Comparison of ENCODE assay signal across 22 cellular contexts in the genomic region with DNA sequence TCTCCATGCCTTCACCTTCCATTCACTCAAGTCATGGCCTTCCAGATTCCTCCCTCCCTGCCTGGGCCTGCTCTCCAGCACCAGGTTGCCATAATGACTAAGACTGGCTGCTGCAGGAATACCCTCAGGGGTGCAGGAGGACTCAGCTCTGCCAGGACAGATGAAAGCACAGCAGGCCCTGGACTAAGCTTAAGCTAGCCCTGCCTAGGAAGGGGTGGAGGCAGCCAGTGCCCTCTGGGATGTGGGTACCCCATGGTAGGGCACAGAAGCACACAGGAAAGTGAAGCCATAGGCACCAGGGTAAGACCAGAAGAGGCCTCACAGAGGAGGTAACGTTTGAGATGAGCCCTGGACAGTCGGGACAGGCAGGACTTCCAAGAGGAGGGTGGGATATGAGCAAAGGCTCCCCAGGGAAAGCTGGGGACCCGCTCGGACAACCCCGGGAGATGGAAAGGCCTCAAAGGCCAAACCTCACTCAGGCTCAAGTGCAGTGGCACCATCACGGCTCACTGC. TPM values are rescaled to one million over a fixed set of nuclear protein-coding genes. Genes with fewer than 3 reads are reported as not detected.
DNase-seq lines count a peak whose midpoint lies in the region; ATAC-seq and TF ChIP-seq lines count a peak whose summit lies in the region.
"Had no signal": no experiment of that assay in that cellular context is flagged by ENCODE, and none has a peak within 500 bp of the region (broad histone marks: within the 10 kb centered on the region; RNA-seq: fewer than 3 reads in every experiment).

No MANE protein-coding gene starts in this region.

- intact Hi-C loops in right cardiac atrium (cut with DNase I) (no loop called here), left ventricle myocardium inferior (cut with micrococcal nuclease) (no loop called here), lower lobe of right lung (cut with DNase I) (no loop called here)

- H3K27ac ChIP-seq in right cardiac atrium (ENCODE audit: low read length) (no peak overlapping the region), left ventricle myocardium inferior (replicated peaks) (no peak overlapping the region), lower lobe of right lung (no peak overlapping the region)

- DNase-seq in right cardiac atrium (peak; percentile 6 to 26 (median 13)), left ventricle myocardium inferior (no peak), lower lobe of right lung (peak; percentile 30), HK-2 (ENCODE audit: unreplicated experiment) (no peak), cortex of kidney (lab: John Stamatoyannopoulos, UW) (no peak), NCI-H1930 (lab: John Stamatoyannopoulos, UW) (no peak)
- DNase-seq: activated CD4-positive, alpha-beta T cell treated with anti-CD3 and anti-CD28 coated beads for 48 hours; AML-193; DMS53; NCI-H1092; NK-92 treated with Interleukin-12 subunit alpha and Interleukin-12 subunit beta, amount 100 ng/mL, for 24 hours; SHP77; T-helper 9 cell had no signal

- WGBS in right cardiac atrium, result 86% methylated on average over 6 of the region's 6 CpGs

- H3K9me3 ChIP-seq in right cardiac atrium (ENCODE audit: control insufficient read depth, low read length) (no peaks in the 10 kb centered on the region), left ventricle myocardium inferior (replicated peaks) (no peaks in the 10 kb centered on the region), lower lobe of right lung (no peaks in the 10 kb centered on the region)

- no peaks in the 10 kb centered on the region for H3K9me3 Mint-ChIP-seq in brain
- H3K9me3 Mint-ChIP-seq: GM23338; IgD-negative memory B cell; stimulated activated memory B cell treated with anti-CD40 and anti-IgM and Interleukin-4, amounts not matched to agents 10 μg/mL and 1 μg/mL and 100 μg/mL, for 72 hours; type B pancreatic cell had no signal

- peak overlapping the region in 4 of 5 experiments; percentile 51 to 98 (median 67) for H3K27ac Mint-ChIP-seq in brain
- H3K27ac Mint-ChIP-seq: GM23338; stimulated activated memory B cell treated with anti-CD40 and anti-IgM and Interleukin-4, amounts not matched to agents 10 μg/mL and 1 μg/mL and 100 μg/mL, for 72 hours; type B pancreatic cell had no signal

- peaks cover 20% of the 10 kb centered on the region for H3K36me3 Mint-ChIP-seq in brain
- H3K36me3 Mint-ChIP-seq: IgD-negative memory B cell, type B pancreatic cell had no signal

- H3K27me3 ChIP-seq in right cardiac atrium (ENCODE audit: control insufficient read depth, insufficient read depth) (no peaks in the 10 kb centered on the region), left ventricle myocardium inferior (ENCODE audit: low read depth) (no peaks in the 10 kb centered on the region), lower lobe of right lung (ENCODE audit: low read depth) (no peaks in the 10 kb centered on the region)
- H3K27me3 ChIP-seq: dorsolateral prefrontal cortex had no signal

- H3K36me3 ChIP-seq in left ventricle myocardium inferior (peaks cover 58% of the 10 kb centered on the region), lower lobe of right lung (peaks cover 57% of the 10 kb centered on the region)

- TF ChIP-seq CTCF in left ventricle myocardium inferior (IDR thresholded peaks at IDR 0.05; ENCODE audit: borderline replicate concordance) (no peak), brain (conservative IDR thresholded peaks at IDR 0.05) (no peak), lower lobe of right lung (IDR thresholded peaks at IDR 0.05) (no peak)

- no peaks in the 10 kb centered on the region for H3K27me3 Mint-ChIP-seq in brain
- H3K27me3 Mint-ChIP-seq: type B pancreatic cell had no signal

- H3K4me1 ChIP-seq in right cardiac atrium (ENCODE audit: control insufficient read depth, insufficient read depth, low read length), result peaks cover 3% of the 10 kb centered on the region
- peaks cover 42% of the 10 kb centered on the region for H3K4me1 ChIP-seq in left ventricle myocardium inferior
- H3K4me1 ChIP-seq in lower lobe of right lung, result peaks cover 42% of the 10 kb centered on the region

- ATAC-seq in right cardiac atrium, result no peak
- ATAC-seq in lower lobe of right lung, result no peak
- no peak for ATAC-seq in GM21526 (IDR thresholded peaks at IDR 0.05; ENCODE audit: low FRiP score, unreplicated experiment)
- ATAC-seq: GM23338; sciatic nerve; stimulated activated memory B cell treated with anti-CD40 and anti-IgM and Interleukin-4, amounts not matched to agents 10 μg/mL and 1 μg/mL and 100 μg/mL, for 72 hours had no signal

- H3K4me3 ChIP-seq in right cardiac atrium (ENCODE audit: low read length) (no peak overlapping the region), left ventricle myocardium inferior (no peak overlapping the region), lower lobe of right lung (no peak overlapping the region)
- H3K4me3 ChIP-seq: dorsolateral prefrontal cortex, GM23338 had no signal

- peaks cover 49% of the 10 kb centered on the region for H3K4me1 Mint-ChIP-seq in brain

- H3K4me3 Mint-ChIP-seq in brain, result no peak overlapping the region
- H3K4me3 Mint-ChIP-seq: GM23338; stimulated activated memory B cell treated with anti-CD40 and anti-IgM and Interleukin-4, amounts not matched to agents 10 μg/mL and 1 μg/mL and 100 μg/mL, for 72 hours; type B pancreatic cell had no signal

RNA-seq across cellular contexts. Expression of gene RIN1, which starts 3.0 kb away (rescaled TPM):
- total RNA-seq in right cardiac atrium, result 1 to 10 TPM; 2.0 to 3.8 (median 2.2) TPM
- polyA plus RNA-seq in right cardiac atrium, result 1.6 TPM
- 1.0 TPM for total RNA-seq in left ventricle myocardium inferior
- 3.2 TPM for polyA plus RNA-seq in brain (ENCODE audit: insufficient read depth, low read depth, low replicate concordance)
- total RNA-seq in lower lobe of right lung, result 8.2 TPM

RNA-seq across cellular contexts. Expression of gene BRMS1, which starts 5.7 kb away (rescaled TPM):
- total RNA-seq in right cardiac atrium, result 10 to 100 TPM; 12.7 to 19.8 (median 15.0) TPM
- polyA plus RNA-seq in right cardiac atrium, result 26.0 TPM
- 14.7 TPM for total RNA-seq in left ventricle myocardium inferior
- 67.0 TPM for polyA plus RNA-seq in brain (ENCODE audit: insufficient read depth, low read depth, low replicate concordance)
- 37.8 TPM for total RNA-seq in lower lobe of right lung

RNA-seq across cellular contexts. Expression of gene B4GAT1, which starts 8.2 kb away (rescaled TPM):
- 10 to 100 TPM; 43.9 to 67.1 (median 57.0) TPM for total RNA-seq in right cardiac atrium
- polyA plus RNA-seq in right cardiac atrium, result 60.2 TPM
- 52.9 TPM for total RNA-seq in left ventricle myocardium inferior
- polyA plus RNA-seq in brain (ENCODE audit: insufficient read depth, low read depth, low replicate concordance), result 89.5 TPM
- total RNA-seq in lower lobe of right lung, result 22.6 TPM

RNA-seq across cellular contexts. Expression of gene CD248, which starts 22.4 kb away (rescaled TPM):
- total RNA-seq in right cardiac atrium, result 10 to 100 TPM; 10.5 to 22.9 (median 21.9) TPM
- polyA plus RNA-seq in right cardiac atrium, result 12.0 TPM
- 12.3 TPM for total RNA-seq in left ventricle myocardium inferior
- 14.3 TPM for polyA plus RNA-seq in brain (ENCODE audit: insufficient read depth, low read depth, low replicate concordance)
- 28.7 TPM for total RNA-seq in lower lobe of right lung
- polyA plus RNA-seq: neural cell had no signal

RNA-seq across cellular contexts. Expression of gene SLC29A2, which starts 32.3 kb away (rescaled TPM):
- total RNA-seq in right cardiac atrium (10 to 100 TPM; 18.7 to 33.2 (median 30.0) TPM), left ventricle myocardium inferior (14.6 TPM), lower lobe of right lung (10.6 TPM)
- polyA plus RNA-seq in right cardiac atrium (24.3 TPM), brain (ENCODE audit: insufficient read depth, low read depth, low replicate concordance) (4.8 TPM)

Comparison
In these comparisons a context has a peak if more than half of its experiments do, and no peak if none do; other contexts are left out.
1. DNase-seq: peak in right cardiac atrium (3 of 3) and lower lobe of right lung (single experiment); none in left ventricle myocardium inferior (single experiment), HK-2 (single experiment), cortex of kidney (single experiment) and NCI-H1930 (0 of 2).